In genomic region chr20:14707026-14707680, GRCh38 we compare ENCODE assay signal across 29 cellular contexts.
"Had no signal": no experiment of that assay in that cellular context is flagged by ENCODE, and none has a peak within 500 bp of the region (broad histone marks: within the 10 kb centered on the region; RNA-seq: fewer than 3 reads in every experiment).

No MANE protein-coding gene starts in this region.

- H3K4me1 Mint-ChIP-seq: activated naive CD4-positive, alpha-beta T cell treated with anti-CD3 and anti-CD28 coated beads, Interleukin-2, amount 10 ng/mL, durations not matched to agents 7 days and 5 days; activated naive CD8-positive, alpha-beta T cell treated with anti-CD3 and anti-CD28 coated beads, Interleukin-2, amount 10 ng/mL, durations not matched to agents 7 days and 5 days; naive thymus-derived CD4-positive, alpha-beta T cell; T-helper 17 cell had no signal

- H3K27me3 Mint-ChIP-seq: activated CD4-positive, alpha-beta memory T cell treated with anti-CD3 and anti-CD28 coated beads for 36 hours; activated naive CD4-positive, alpha-beta T cell treated with anti-CD3 and anti-CD28 coated beads, Interleukin-2, amount 10 ng/mL, durations not matched to agents 7 days and 5 days; activated naive CD8-positive, alpha-beta T cell treated with anti-CD3 and anti-CD28 coated beads, Interleukin-2, amount 10 ng/mL, durations not matched to agents 7 days and 5 days; naive thymus-derived CD4-positive, alpha-beta T cell; T-helper 17 cell had no signal

- DNase-seq: activated CD4-positive, alpha-beta memory T cell treated with anti-CD3 and anti-CD28 coated beads for 36 hours; activated CD4-positive, alpha-beta T cell treated with anti-CD3 and anti-CD28 coated beads for 48 hours; activated CD8-positive, alpha-beta memory T cell treated with anti-CD3 and anti-CD28 coated beads, Interleukin-2, amount 50 U/mL, for 4 hours; activated gamma-delta T cell; activated naive CD4-positive, alpha-beta T cell treated with anti-CD3 and anti-CD28 coated beads, Interleukin-2, amount 10 ng/mL, durations not matched to agents 7 days and 5 days; activated naive CD8-positive, alpha-beta T cell treated with anti-CD3 and anti-CD28 coated beads, Interleukin-2, amount 10 ng/mL, durations not matched to agents 7 days and 5 days; activated T-cell treated with anti-CD3 and anti-CD28 coated beads, Interleukin-2, amount 50 U/mL, for 1 hour; effector CD8-positive, alpha-beta T cell; esophagus squamous epithelium; foreskin melanocyte; heart right ventricle; left ventricle myocardium superior; mammary epithelial cell; midbrain; naive thymus-derived CD4-positive, alpha-beta T cell; occipital lobe; posterior cingulate gyrus; right cardiac atrium; stimulated activated CD4-positive, alpha-beta T cell treated with anti-CD3 and anti-CD28 coated beads, Interleukin-12 subunit alpha, Interleukin-12 subunit beta, amount 100 ng/mL, for 4 hours; stimulated activated CD4-positive, alpha-beta T cell treated with anti-CD3 and anti-CD28 coated beads, Interleukin-4, amount 100 ng/mL, for 1 hour; stimulated activated naive CD8-positive, alpha-beta T cell treated with anti-CD3 and anti-CD28 coated beads, Interleukin-15, Interleukin-2, amounts not matched to agents 100 U/mL and 50 U/mL, for 24 hours; T-helper 17 cell; T1000; testis; upper lobe of left lung; WERI-Rb-1 had no signal

- H3K4me1 ChIP-seq: ascending aorta, heart right ventricle, testis had no signal

- H3K4me3 ChIP-seq: ascending aorta, esophagus squamous epithelium, heart right ventricle, testis, upper lobe of left lung had no signal

- H3K27me3 ChIP-seq: ascending aorta, esophagus squamous epithelium, heart right ventricle, testis, upper lobe of left lung had no signal

- ATAC-seq: activated CD4-positive, CD25-positive, alpha-beta regulatory T cell treated with anti-CD3 and anti-CD28 coated beads, Interleukin-2, amount 50 U/mL, for 24 hours; heart right ventricle; left ventricle myocardium superior; naive thymus-derived CD4-positive, alpha-beta T cell; right cardiac atrium; stimulated activated naive CD8-positive, alpha-beta T cell treated with anti-CD3 and anti-CD28 coated beads, Interleukin-15, Interleukin-2, amounts not matched to agents 100 U/mL and 50 U/mL, for 24 hours; T-helper 17 cell had no signal

- H3K36me3 ChIP-seq: ascending aorta, esophagus squamous epithelium, heart right ventricle, upper lobe of left lung, WERI-Rb-1 had no signal

- H3K36me3 Mint-ChIP-seq: activated CD4-positive, alpha-beta memory T cell treated with anti-CD3 and anti-CD28 coated beads for 36 hours; activated naive CD4-positive, alpha-beta T cell treated with anti-CD3 and anti-CD28 coated beads, Interleukin-2, amount 10 ng/mL, durations not matched to agents 7 days and 5 days; activated naive CD8-positive, alpha-beta T cell treated with anti-CD3 and anti-CD28 coated beads, Interleukin-2, amount 10 ng/mL, durations not matched to agents 7 days and 5 days; naive thymus-derived CD4-positive, alpha-beta T cell had no signal

- H3K9me3 Mint-ChIP-seq: activated naive CD8-positive, alpha-beta T cell treated with anti-CD3 and anti-CD28 coated beads, Interleukin-2, amount 10 ng/mL, durations not matched to agents 7 days and 5 days; neural crest cell had no signal

- H3K27ac ChIP-seq: ascending aorta, esophagus squamous epithelium, heart right ventricle, testis, upper lobe of left lung, WERI-Rb-1 had no signal

- H3K4me3 Mint-ChIP-seq: activated CD4-positive, alpha-beta memory T cell treated with anti-CD3 and anti-CD28 coated beads for 36 hours; activated naive CD4-positive, alpha-beta T cell treated with anti-CD3 and anti-CD28 coated beads, Interleukin-2, amount 10 ng/mL, durations not matched to agents 7 days and 5 days; activated naive CD8-positive, alpha-beta T cell treated with anti-CD3 and anti-CD28 coated beads, Interleukin-2, amount 10 ng/mL, durations not matched to agents 7 days and 5 days; naive thymus-derived CD4-positive, alpha-beta T cell; neural crest cell; T-helper 17 cell had no signal

- H3K9me3 ChIP-seq: ascending aorta, esophagus squamous epithelium, heart right ventricle, testis, upper lobe of left lung had no signal
